ENCODE assay signal across 1 cellular context in genomic region chr2:207166039-207166348, GRCh38.
TF ChIP-seq lines count a peak whose summit lies in the region.

No MANE protein-coding gene starts in this region.

TF ChIP-seq in GM23338, 12 proteins besides CTCF, POLR2A, EP300 and RAD21:
- TF ChIP-seq, protein P1, sequence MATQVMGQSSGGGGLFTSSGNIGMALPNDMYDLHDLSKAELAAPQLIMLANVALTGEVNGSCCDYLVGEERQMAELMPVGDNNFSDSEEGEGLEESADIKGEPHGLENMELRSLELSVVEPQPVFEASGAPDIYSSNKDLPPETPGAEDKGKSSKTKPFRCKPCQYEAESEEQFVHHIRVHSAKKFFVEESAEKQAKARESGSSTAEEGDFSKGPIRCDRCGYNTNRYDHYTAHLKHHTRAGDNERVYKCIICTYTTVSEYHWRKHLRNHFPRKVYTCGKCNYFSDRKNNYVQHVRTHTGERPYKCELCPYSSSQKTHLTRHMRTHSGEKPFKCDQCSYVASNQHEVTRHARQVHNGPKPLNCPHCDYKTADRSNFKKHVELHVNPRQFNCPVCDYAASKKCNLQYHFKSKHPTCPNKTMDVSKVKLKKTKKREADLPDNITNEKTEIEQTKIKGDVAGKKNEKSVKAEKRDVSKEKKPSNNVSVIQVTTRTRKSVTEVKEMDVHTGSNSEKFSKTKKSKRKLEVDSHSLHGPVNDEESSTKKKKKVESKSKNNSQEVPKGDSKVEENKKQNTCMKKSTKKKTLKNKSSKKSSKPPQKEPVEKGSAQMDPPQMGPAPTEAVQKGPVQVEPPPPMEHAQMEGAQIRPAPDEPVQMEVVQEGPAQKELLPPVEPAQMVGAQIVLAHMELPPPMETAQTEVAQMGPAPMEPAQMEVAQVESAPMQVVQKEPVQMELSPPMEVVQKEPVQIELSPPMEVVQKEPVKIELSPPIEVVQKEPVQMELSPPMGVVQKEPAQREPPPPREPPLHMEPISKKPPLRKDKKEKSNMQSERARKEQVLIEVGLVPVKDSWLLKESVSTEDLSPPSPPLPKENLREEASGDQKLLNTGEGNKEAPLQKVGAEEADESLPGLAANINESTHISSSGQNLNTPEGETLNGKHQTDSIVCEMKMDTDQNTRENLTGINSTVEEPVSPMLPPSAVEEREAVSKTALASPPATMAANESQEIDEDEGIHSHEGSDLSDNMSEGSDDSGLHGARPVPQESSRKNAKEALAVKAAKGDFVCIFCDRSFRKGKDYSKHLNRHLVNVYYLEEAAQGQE (IDR thresholded peaks at IDR 0.05; ENCODE audit: unreplicated experiment): no peak
- TF ChIP-seq POLR2AphosphoS5 (IDR thresholded peaks at IDR 0.05; ENCODE audit: low read depth) (no peak), CREB1 (CRISPR knock-in tag; IDR thresholded peaks at IDR 0.05; ENCODE audit: low read depth) (peak; percentile 48), JUNB (IDR thresholded peaks at IDR 0.05; ENCODE audit: unreplicated experiment) (no peak), ZNF462 (CRISPR knock-in tag; IDR thresholded peaks at IDR 0.05) (no peak)
